In the genomic region with DNA sequence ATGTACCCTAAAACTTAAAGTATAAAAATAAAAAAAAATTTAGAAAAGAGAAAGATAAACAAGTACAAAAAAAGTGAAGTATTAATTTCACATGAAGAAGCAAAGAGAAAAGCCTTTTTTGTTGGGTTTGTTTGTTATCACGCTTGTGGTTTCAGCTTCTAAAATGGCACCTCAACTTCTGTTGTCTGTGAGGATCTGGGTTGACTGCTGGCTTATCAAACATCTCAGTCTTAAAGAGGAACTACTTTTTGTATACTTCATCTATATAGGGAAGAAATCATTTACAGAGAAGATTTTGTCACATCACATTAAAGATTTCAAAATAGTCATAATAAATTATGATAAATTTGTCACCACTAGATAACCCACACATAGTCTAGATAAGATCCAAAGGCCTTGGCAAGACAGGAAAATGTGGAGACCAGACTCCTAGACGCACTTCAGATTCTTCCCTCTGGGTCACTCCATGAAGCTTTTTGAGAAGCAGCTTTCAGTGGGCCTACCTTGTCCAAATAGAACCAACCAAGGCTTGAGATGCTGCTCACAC, we compare ENCODE assay signal across 18 cellular contexts. TPM values are rescaled to one million over a fixed set of nuclear protein-coding genes. Genes with fewer than 3 reads are reported as not detected.
"Had no signal": no experiment of that assay in that cellular context is flagged by ENCODE, and none has a peak within 500 bp of the region (broad histone marks: within the 10 kb centered on the region; RNA-seq: fewer than 3 reads in every experiment).

No MANE protein-coding gene starts in this region.

- DNase-seq: activated B cell treated with CpG ODN at 0.5 μM for 24 hours; activated CD4-positive, alpha-beta T cell treated with anti-CD3 and anti-CD28 coated beads for 36 hours; activated CD4-positive, alpha-beta T cell treated with anti-CD3 and anti-CD28 coated beads, Interleukin-2, amount 50 U/mL, for 4 hours; activated CD8-positive, alpha-beta memory T cell treated with anti-CD3 and anti-CD28 coated beads, Interleukin-2, amount 50 U/mL, for 48 hours; activated naive CD4-positive, alpha-beta T cell treated with anti-CD3 and anti-CD28 coated beads for 36 hours; activated naive CD8-positive, alpha-beta T cell treated with anti-CD3 and anti-CD28 coated beads, Interleukin-2, amount 10 ng/mL, durations not matched to agents 7 days and 5 days; activated T-cell treated with anti-CD3 and anti-CD28 coated beads, Interleukin-2, amount 50 U/mL, for 4 hours; amniotic stem cell; colonic mucosa; dorsolateral prefrontal cortex; effector memory CD8-positive, alpha-beta T cell; foreskin melanocyte; immature natural killer cell; lower lobe of right lung; naive thymus-derived CD8-positive, alpha-beta T cell; stimulated activated CD4-positive, alpha-beta T cell treated with anti-CD3 and anti-CD28 coated beads, Interleukin-2, amount 100 ng/mL, for 24 hours; stomach; transverse colon had no signal

RNA-seq across cellular contexts. Expression of gene ADGRV1, which starts 8.8 kb away (rescaled TPM):
- total RNA-seq: activated naive CD4-positive, alpha-beta T cell treated with anti-CD3 and anti-CD28 coated beads for 36 hours had no signal
